In the genomic region with DNA sequence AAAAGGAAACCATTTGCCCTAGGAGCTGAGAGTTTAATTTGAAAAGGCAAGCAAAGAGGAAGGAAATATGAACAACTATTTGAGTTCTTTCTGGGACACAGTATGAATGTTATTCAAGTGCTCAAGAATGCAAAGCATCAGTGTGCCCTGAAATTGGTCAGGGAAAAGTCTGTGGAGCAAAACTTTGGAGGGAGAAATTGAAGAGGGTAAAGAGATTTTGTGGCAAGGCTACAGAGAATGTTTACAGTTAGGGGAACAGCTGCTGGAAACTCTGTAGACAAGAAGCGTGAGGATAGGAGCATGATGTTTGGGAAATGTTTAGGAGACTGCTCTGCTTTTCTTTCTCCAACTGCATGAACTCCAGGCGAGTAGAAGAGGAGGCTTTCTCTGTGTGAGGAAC, we compare ENCODE assay signal across 14 cellular contexts.
DNase-seq lines count a peak whose midpoint lies in the region; ATAC-seq and TF ChIP-seq lines count a peak whose summit lies in the region.
"Had no signal": no experiment of that assay in that cellular context is flagged by ENCODE, and none has a peak within 500 bp of the region (broad histone marks: within the 10 kb centered on the region; RNA-seq: fewer than 3 reads in every experiment).

No MANE protein-coding gene starts in this region.

- no peak for ATAC-seq in activated T-helper 17 cell treated with anti-CD3 and anti-CD28 coated beads, Interleukin-2, amount 50 U/mL, for 72 hours (replicated peaks)
- ATAC-seq in lower lobe of right lung: no peak
- ATAC-seq in GM21717 (IDR thresholded peaks at IDR 0.05; ENCODE audit: unreplicated experiment): no peak
- ATAC-seq in GM19467 (IDR thresholded peaks at IDR 0.05; ENCODE audit: unreplicated experiment): no peak
- ATAC-seq: foreskin keratinocyte had no signal

- no peak for TF ChIP-seq CTCF in DOHH2 (IDR thresholded peaks at IDR 0.05; ENCODE audit: low read depth, low read length, poor library complexity, severe bottlenecking)
- TF ChIP-seq CTCF in lower lobe of right lung (IDR thresholded peaks at IDR 0.05): no peak

- intact Hi-C loops in lower lobe of right lung (cut with DNase I): no loop called here

- no peak overlapping the region for H3K27ac ChIP-seq in DOHH2 (ENCODE audit: low read depth, low read length)
- H3K27ac ChIP-seq in lower lobe of right lung: peak overlapping the region; percentile 46
- H3K27ac ChIP-seq: foreskin keratinocyte, right atrium auricular region, SK-N-MC had no signal

- H3K9me2 ChIP-seq in DOHH2 (replicated peaks; ENCODE audit: control insufficient read depth, low read length): no peaks in the 10 kb centered on the region

- H3K79me2 ChIP-seq in DOHH2 (ENCODE audit: control insufficient read depth, low read length): no peaks in the 10 kb centered on the region

- peak overlapping the region; percentile 14; the same call in 1 of the 2 replicates for H3K4me2 ChIP-seq in DOHH2 (ENCODE audit: low read length)

- peak overlapping the region; percentile 62 for H3K27ac Mint-ChIP-seq in activated T-helper 17 cell treated with anti-CD3 and anti-CD28 coated beads, Interleukin-2, amount 50 U/mL, for 72 hours
- H3K27ac Mint-ChIP-seq: dendritic cell treated with granulocyte-macrophage colony-stimulating factor and Interleukin-4, amounts not matched to agents 40 ng/mL and 50 ng/mL, for 4 days had no signal

- H3K4me3 ChIP-seq in DOHH2 (ENCODE audit: low read length): no peak overlapping the region
- H3K4me3 ChIP-seq in lower lobe of right lung: no peak overlapping the region
- H3K4me3 ChIP-seq: right atrium auricular region, SK-N-MC had no signal

- peaks cover 6% of the 10 kb centered on the region for H3K36me3 Mint-ChIP-seq in activated T-helper 17 cell treated with anti-CD3 and anti-CD28 coated beads, Interleukin-2, amount 50 U/mL, for 72 hours (ENCODE audit: low read depth)

- peak; percentile 22 for DNase-seq in AG20443 (ENCODE audit: low spot score)
- no peak for DNase-seq in lower lobe of right lung
- DNase-seq in ACHN: no peak
- DNase-seq in NCI-H146 treated with DMSO at 0.1 percent for 48 hours (lab: John Stamatoyannopoulos, UW; ENCODE audit: unreplicated experiment): no peak
- DNase-seq: activated CD4-positive, CD25-positive, alpha-beta regulatory T cell treated with anti-CD3 and anti-CD28 coated beads, Interleukin-2, amount 50 U/mL, for 72 hours; foreskin keratinocyte; NCI-H2107 had no signal

- H3K4me1 ChIP-seq in DOHH2 (ENCODE audit: control insufficient read depth, low read length) (peaks cover 27% of the 10 kb centered on the region), lower lobe of right lung (peaks cover 6% of the 10 kb centered on the region)
- H3K4me1 ChIP-seq: foreskin keratinocyte, right atrium auricular region had no signal

- in situ Hi-C loops in ACHN (cut with HindIII; ENCODE audit: low pct_ligation_motif_present, low pct_unique_long_range_greater_than_20kb, low sequenced_read_pairs): no loop called here

- H3K9me3 ChIP-seq in DOHH2 (ENCODE audit: control insufficient read depth, insufficient read depth, low read length) (no peaks in the 10 kb centered on the region), lower lobe of right lung (no peaks in the 10 kb centered on the region)
- H3K9me3 ChIP-seq: right atrium auricular region had no signal

- peak overlapping the region; percentile 69 for H3K4me3 Mint-ChIP-seq in activated T-helper 17 cell treated with anti-CD3 and anti-CD28 coated beads, Interleukin-2, amount 50 U/mL, for 72 hours
- H3K4me3 Mint-ChIP-seq: dendritic cell treated with granulocyte-macrophage colony-stimulating factor and Interleukin-4, amounts not matched to agents 40 ng/mL and 50 ng/mL, for 4 days had no signal

- H3K36me3 ChIP-seq in DOHH2 (ENCODE audit: control insufficient read depth, low read length): no peaks in the 10 kb centered on the region
- no peaks in the 10 kb centered on the region for H3K36me3 ChIP-seq in lower lobe of right lung
- H3K36me3 ChIP-seq: right atrium auricular region had no signal

- H3K27me3 Mint-ChIP-seq in activated T-helper 17 cell treated with anti-CD3 and anti-CD28 coated beads, Interleukin-2, amount 50 U/mL, for 72 hours: no peaks in the 10 kb centered on the region
- H3K27me3 Mint-ChIP-seq: dendritic cell treated with granulocyte-macrophage colony-stimulating factor and Interleukin-4, amounts not matched to agents 40 ng/mL and 50 ng/mL, for 4 days had no signal

- H3F3A ChIP-seq in DOHH2 (ENCODE audit: control insufficient read depth, insufficient read depth): no peaks in the 10 kb centered on the region

- H3K27me3 ChIP-seq in DOHH2 (ENCODE audit: control insufficient read depth, low read length) (no peaks in the 10 kb centered on the region), lower lobe of right lung (ENCODE audit: low read depth) (no peaks in the 10 kb centered on the region)
- H3K27me3 ChIP-seq: foreskin keratinocyte, right atrium auricular region had no signal

- H3K4me1 Mint-ChIP-seq in activated T-helper 17 cell treated with anti-CD3 and anti-CD28 coated beads, Interleukin-2, amount 50 U/mL, for 72 hours: peaks cover 42% of the 10 kb centered on the region

- H3K9me3 Mint-ChIP-seq in activated T-helper 17 cell treated with anti-CD3 and anti-CD28 coated beads, Interleukin-2, amount 50 U/mL, for 72 hours: no peaks in the 10 kb centered on the region

- H4K20me1 ChIP-seq in DOHH2 (ENCODE audit: control insufficient read depth, insufficient read depth, low read depth, low read length): no peaks in the 10 kb centered on the region
